In the genomic region with DNA sequence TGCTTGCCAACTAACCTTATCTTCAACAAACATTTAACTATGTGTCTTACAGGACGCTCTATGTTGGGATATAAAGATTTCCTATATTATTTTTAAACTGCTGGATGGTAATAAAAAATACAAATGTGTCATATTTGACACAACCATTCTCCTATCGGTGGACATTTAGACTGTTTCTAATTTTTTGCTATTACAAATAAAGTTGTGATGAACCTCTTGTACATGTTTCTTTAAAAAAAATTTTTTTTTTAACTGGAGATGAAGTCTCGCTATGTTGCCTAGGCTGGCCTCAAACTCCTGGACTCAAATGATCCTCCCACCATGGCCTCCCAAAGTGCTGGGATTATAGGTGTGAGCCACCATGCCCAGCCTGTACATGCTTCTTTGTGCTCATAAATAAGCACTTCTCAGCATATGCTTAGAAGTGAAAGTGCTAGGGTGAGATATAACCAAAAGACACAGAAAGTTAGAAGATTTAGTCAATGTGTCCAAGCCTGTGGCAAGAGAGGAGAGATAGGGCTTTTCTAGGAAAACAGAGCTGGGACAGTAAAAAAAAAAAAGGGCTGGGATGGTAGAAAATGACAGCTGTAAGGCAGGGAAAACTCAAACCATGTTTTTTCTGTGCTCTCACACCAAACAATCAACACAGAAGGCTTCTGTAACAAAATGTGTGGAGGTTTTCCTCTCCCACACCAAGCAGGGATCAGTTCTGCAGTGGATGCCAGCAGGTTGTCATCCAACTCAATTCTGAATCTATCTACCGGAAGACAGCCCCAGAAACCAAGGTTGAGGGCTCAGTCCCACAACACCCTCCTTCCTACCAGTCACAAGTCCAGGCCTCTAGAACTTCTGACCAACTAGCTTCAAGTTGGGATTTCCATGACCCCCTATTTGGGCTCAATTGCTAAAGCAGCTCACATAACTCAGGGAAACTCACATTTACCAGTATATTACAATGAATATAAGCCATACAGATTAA, we compare ENCODE assay signal across 16 cellular contexts.
DNase-seq lines count a peak whose midpoint lies in the region; ATAC-seq, FAIRE-seq and TF ChIP-seq lines count a peak whose summit lies in the region.
"Had no signal": no experiment of that assay in that cellular context is flagged by ENCODE, and none has a peak within 500 bp of the region (broad histone marks: within the 10 kb centered on the region; RNA-seq: fewer than 3 reads in every experiment).

No MANE protein-coding gene starts in this region.

- TF ChIP-seq EP300 in HepG2 (IDR thresholded peaks at IDR 0.05; ENCODE audit: low read depth in 2 of 2, low read length in 2 of 2) (no peak), HepG2 (CRISPR knock-in tag; IDR thresholded peaks at IDR 0.05; ENCODE audit: borderline replicate concordance) (no peak)

- H2AFZ ChIP-seq in HepG2 (ENCODE audit: low read length), result no peak overlapping the region

- no peak overlapping the region for H3K27ac ChIP-seq in HepG2 (ENCODE audit: extremely low read length, insufficient read depth, low read length)
- peak overlapping the region; percentile 6 to 52 for H3K27ac ChIP-seq in thoracic aorta
- H3K27ac ChIP-seq: gastroesophageal sphincter, ovary had no signal

- no peaks in the 10 kb centered on the region for H4K20me1 ChIP-seq in HepG2 (ENCODE audit: insufficient read depth, low read length)

- H3K36me3 ChIP-seq in HepG2 (replicated peaks in 1 of 2; ENCODE audit: control insufficient read depth in 1 of 2, insufficient read depth in 2 of 2, low read length in 2 of 2) (peaks cover 2 to 4% of the 10 kb centered on the region in 2 experiments; a peak in 2 of 5 replicates), thoracic aorta (no peaks in the 10 kb centered on the region)
- H3K36me3 ChIP-seq: ovary had no signal

- WGBS in HepG2 (ENCODE audit: low lambda C conversion rate), result 92% methylated on average over 4 of the region's 4 CpGs

- H3K4me2 ChIP-seq in HepG2 (ENCODE audit: low read depth, low read length), result no peak overlapping the region

- no peak overlapping the region for H3K4me3 Mint-ChIP-seq in activated CD4-positive, alpha-beta T cell treated with anti-CD3 and anti-CD28 coated beads for 36 hours
- no peak overlapping the region for H3K4me3 Mint-ChIP-seq in activated T-helper 1 cell treated with anti-CD3 and anti-CD28 coated beads, Interleukin-12 subunit alpha, Interleukin-12 subunit beta, Interleukin-2, Interleukin-4 antibody, amounts not matched to agents 30 ng/mL and 10 ng/mL and 1 ng/mL, durations not matched to agents 14 hours and 24 hours and 36 hours
- H3K4me3 Mint-ChIP-seq: activated CD8-positive, alpha-beta T cell treated with anti-CD3 and anti-CD28 coated beads, Interleukin-2, amount 10 ng/mL, durations not matched to agents 7 days and 5 days had no signal

- no peak for TF ChIP-seq POLR2A in HepG2 (IDR thresholded peaks at IDR 0.05; ENCODE audit: insufficient read depth in 1 of 2, low read depth in 2 of 2, low read length in 2 of 2)

- no peak for TF ChIP-seq RAD21 in HepG2 (CRISPR knock-in tag; IDR thresholded peaks at IDR 0.05)

- FAIRE-seq in HepG2 (lab: Jason Lieb, UNC), result no peak

- CTCF ChIA-PET in activated CD4-positive, alpha-beta T cell treated with anti-CD3 and anti-CD28 coated beads for 36 hours (lab: Charles Lee), result interaction anchor here (0.7 kb wide), 2 partner anchors 49 to 1856 kb away, joined by 3 read pairs; no protein-coding TSS in a partner anchor
- CTCF ChIA-PET in HepG2 (lab: Yijun Ruan, JAX; ENCODE audit: low intra/inter-chr PET ratio, low total read pairs), result no interaction called here

- no peak overlapping the region for H3K9ac ChIP-seq in HepG2 (ENCODE audit: insufficient read depth, low read depth, low read length)

- no TSS peak for BruUV-seq in HepG2 (replicated peaks; lab: Mats Ljungman, UMichigan)

- H3K9me3 Mint-ChIP-seq in activated CD4-positive, alpha-beta T cell treated with anti-CD3 and anti-CD28 coated beads for 36 hours (ENCODE audit: low read depth), result no peaks in the 10 kb centered on the region
- no peaks in the 10 kb centered on the region for H3K9me3 Mint-ChIP-seq in activated T-helper 1 cell treated with anti-CD3 and anti-CD28 coated beads, Interleukin-12 subunit alpha, Interleukin-12 subunit beta, Interleukin-2, Interleukin-4 antibody, amounts not matched to agents 30 ng/mL and 10 ng/mL and 1 ng/mL, durations not matched to agents 14 hours and 24 hours and 36 hours

- peak overlapping the region; percentile 68 for H3K27ac Mint-ChIP-seq in activated CD4-positive, alpha-beta T cell treated with anti-CD3 and anti-CD28 coated beads for 36 hours
- H3K27ac Mint-ChIP-seq in activated T-helper 1 cell treated with anti-CD3 and anti-CD28 coated beads, Interleukin-12 subunit alpha, Interleukin-12 subunit beta, Interleukin-2, Interleukin-4 antibody, amounts not matched to agents 30 ng/mL and 10 ng/mL and 1 ng/mL, durations not matched to agents 14 hours and 24 hours and 36 hours, result peak overlapping the region; percentile 7
- H3K27ac Mint-ChIP-seq: activated CD8-positive, alpha-beta T cell treated with anti-CD3 and anti-CD28 coated beads, Interleukin-2, amount 10 ng/mL, durations not matched to agents 7 days and 5 days had no signal

- H3K27me3 Mint-ChIP-seq in activated CD4-positive, alpha-beta T cell treated with anti-CD3 and anti-CD28 coated beads for 36 hours, result no peaks in the 10 kb centered on the region
- no peaks in the 10 kb centered on the region for H3K27me3 Mint-ChIP-seq in activated T-helper 1 cell treated with anti-CD3 and anti-CD28 coated beads, Interleukin-12 subunit alpha, Interleukin-12 subunit beta, Interleukin-2, Interleukin-4 antibody, amounts not matched to agents 30 ng/mL and 10 ng/mL and 1 ng/mL, durations not matched to agents 14 hours and 24 hours and 36 hours (ENCODE audit: insufficient read depth)

- ATAC-seq in activated CD4-positive, alpha-beta T cell treated with anti-CD3 and anti-CD28 coated beads for 36 hours, result no peak
- ATAC-seq in HepG2, result no peak
- no peak for ATAC-seq in thoracic aorta (ENCODE audit: insufficient number of reproducible peaks, low FRiP score, low read depth)
- ATAC-seq in GM21360 (IDR thresholded peaks at IDR 0.05; ENCODE audit: unreplicated experiment), result no peak
- ATAC-seq: activated CD8-positive, alpha-beta T cell treated with anti-CD3 and anti-CD28 coated beads, Interleukin-2, amount 10 ng/mL, durations not matched to agents 7 days and 5 days; gastroesophageal sphincter; stimulated activated naive CD8-positive, alpha-beta T cell treated with anti-CD3 and anti-CD28 coated beads, Interleukin-15, Interleukin-2, amounts not matched to agents 100 U/mL and 50 U/mL, for 24 hours had no signal

- peaks cover 13% of the 10 kb centered on the region for H3K4me1 ChIP-seq in HepG2 (ENCODE audit: insufficient read depth, low read length)
- peaks cover 24 to 38% of the 10 kb centered on the region in 2 donors for H3K4me1 ChIP-seq in thoracic aorta (ENCODE audit: control insufficient read depth in 1 of 2, low read depth in 2 of 2)

- H3K9me3 ChIP-seq in HepG2 (ENCODE audit: low read length) (no peaks in the 10 kb centered on the region), thoracic aorta (no peaks in the 10 kb centered on the region)
- H3K9me3 ChIP-seq: gastroesophageal sphincter, ovary had no signal

- in situ Hi-C loops in HepG2 (cut with HindIII; ENCODE audit: extremely low pct_ligation_motif_present, low pct_unique_long_range_greater_than_20kb), result no loop called here

- H3K27me3 ChIP-seq in HepG2 (ENCODE audit: control insufficient read depth in 1 of 2, insufficient read depth in 2 of 2, low read length in 2 of 2), result no peaks in the 10 kb centered on the region
- H3K27me3 ChIP-seq in thoracic aorta (replicated peaks; ENCODE audit: insufficient read depth), result no peaks in the 10 kb centered on the region
- H3K27me3 ChIP-seq: gastroesophageal sphincter, ovary had no signal

- no peak overlapping the region for H3K4me3 ChIP-seq in HepG2 (replicated peaks in 1 of 3; ENCODE audit: insufficient read depth in 1 of 3, low read depth in 2 of 3, low read length in 3 of 3)
- peak overlapping the region; percentile 27 for H3K4me3 ChIP-seq in thoracic aorta
- H3K4me3 ChIP-seq: gastroesophageal sphincter, ovary had no signal

- POLR2A ChIA-PET in activated CD4-positive, alpha-beta T cell treated with anti-CD3 and anti-CD28 coated beads for 36 hours (lab: Charles Lee), result no interaction called here
- POLR2A ChIA-PET in HepG2 (lab: Yijun Ruan, JAX), result no interaction called here

- H3K79me2 ChIP-seq in HepG2 (ENCODE audit: insufficient read depth, low read length), result peaks cover 16% of the 10 kb centered on the region

- TF ChIP-seq CTCF in HepG2 (CRISPR knock-in tag; IDR thresholded peaks at IDR 0.05) (no peak), thoracic aorta (IDR thresholded peaks at IDR 0.05) (no peak)

- peaks cover 46% of the 10 kb centered on the region for H3K4me1 Mint-ChIP-seq in activated CD4-positive, alpha-beta T cell treated with anti-CD3 and anti-CD28 coated beads for 36 hours
- H3K4me1 Mint-ChIP-seq in activated T-helper 1 cell treated with anti-CD3 and anti-CD28 coated beads, Interleukin-12 subunit alpha, Interleukin-12 subunit beta, Interleukin-2, Interleukin-4 antibody, amounts not matched to agents 30 ng/mL and 10 ng/mL and 1 ng/mL, durations not matched to agents 14 hours and 24 hours and 36 hours (ENCODE audit: low read depth), result peaks cover 50% of the 10 kb centered on the region

- H3K36me3 Mint-ChIP-seq in activated CD4-positive, alpha-beta T cell treated with anti-CD3 and anti-CD28 coated beads for 36 hours (ENCODE audit: low read depth), result peaks cover 9% of the 10 kb centered on the region
- H3K36me3 Mint-ChIP-seq in activated T-helper 1 cell treated with anti-CD3 and anti-CD28 coated beads, Interleukin-12 subunit alpha, Interleukin-12 subunit beta, Interleukin-2, Interleukin-4 antibody, amounts not matched to agents 30 ng/mL and 10 ng/mL and 1 ng/mL, durations not matched to agents 14 hours and 24 hours and 36 hours (ENCODE audit: low read depth), result no peaks in the 10 kb centered on the region

- no peak for DNase-seq in activated CD4-positive, alpha-beta T cell treated with anti-CD3 and anti-CD28 coated beads for 36 hours
- DNase-seq in activated CD4-positive, alpha-beta T cell treated with anti-CD3 and anti-CD28 coated beads for 4 hours, result no peak
- DNase-seq in activated T-helper 1 cell treated with anti-CD3 and anti-CD28 coated beads, Interleukin-12 subunit alpha, Interleukin-12 subunit beta, Interleukin-2, Interleukin-4 antibody, amounts not matched to agents 30 ng/mL and 10 ng/mL and 1 ng/mL, durations not matched to agents 14 hours and 24 hours and 36 hours (ENCODE audit: low spot score), result no peak
- DNase-seq in HepG2 (ENCODE audit: low spot score) (no peak), thoracic aorta (ENCODE audit: low spot score) (no peak), NCI-H1694 (lab: John Stamatoyannopoulos, UW) (no peak), NCI-H69 (lab: John Stamatoyannopoulos, UW) (no peak)
- DNase-seq: 8988T; activated CD8-positive, alpha-beta T cell treated with anti-CD3 and anti-CD28 coated beads, Interleukin-2, amount 10 ng/mL, durations not matched to agents 7 days and 5 days; DMS53; NCI-H2081; ovary; stimulated activated CD4-positive, alpha-beta T cell treated with anti-CD3 and anti-CD28 coated beads, Interleukin-2, amount 100 ng/mL, for 24 hours; stimulated activated naive CD8-positive, alpha-beta T cell treated with anti-CD3 and anti-CD28 coated beads, Interleukin-15, Interleukin-2, amounts not matched to agents 100 U/mL and 50 U/mL, for 24 hours had no signal

- intact Hi-C loops in activated CD4-positive, alpha-beta T cell treated with anti-CD3 and anti-CD28 coated beads for 36 hours (cut with DNase I, micrococcal nuclease), result loop anchor here in 1 of 2 experiments (5.0 kb wide), 1 partner anchor 44 kb away; no protein-coding TSS in a partner anchor
- intact Hi-C loops in activated T-helper 1 cell treated with anti-CD3 and anti-CD28 coated beads, Interleukin-12 subunit alpha, Interleukin-12 subunit beta, Interleukin-2, Interleukin-4 antibody, amounts not matched to agents 30 ng/mL and 10 ng/mL and 1 ng/mL, durations not matched to agents 14 hours and 24 hours and 36 hours (cut with micrococcal nuclease), result loop anchor here (5.0 to 10.0 kb wide), 2 partner anchors 46 to 71 kb away; a partner anchor contains a TSS
- intact Hi-C loops in HepG2 (cut with micrococcal nuclease; ENCODE audit: unreplicated experiment), result no loop called here
